ENCODE assay signal across 14 cellular contexts in the genomic region with DNA sequence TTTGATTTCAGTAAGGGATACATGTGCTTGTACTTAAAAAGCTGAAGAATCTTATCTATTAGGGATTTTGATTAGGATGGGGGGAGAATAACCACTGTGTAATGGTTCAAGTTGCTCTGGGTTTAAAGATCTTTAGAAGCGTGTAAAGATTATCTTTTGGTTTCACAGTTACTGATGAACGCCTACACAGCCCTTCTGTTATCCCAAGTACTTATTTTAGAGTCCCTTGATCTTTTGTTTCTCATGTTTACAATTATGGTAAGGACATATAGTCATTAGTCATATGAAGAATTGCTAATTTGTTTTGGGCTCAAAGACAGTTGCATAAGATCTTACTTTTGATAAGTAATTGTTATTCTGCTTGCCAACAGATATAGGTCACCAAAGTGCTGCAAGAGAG.
DNase-seq lines count a peak whose midpoint lies in the region; ATAC-seq and TF ChIP-seq lines count a peak whose summit lies in the region.
"Had no signal": no experiment of that assay in that cellular context is flagged by ENCODE, and none has a peak within 500 bp of the region (broad histone marks: within the 10 kb centered on the region; RNA-seq: fewer than 3 reads in every experiment).

No MANE protein-coding gene starts in this region.

- H3K4me3 ChIP-seq in GM12864 (ENCODE audit: low read depth, low read length), result no peak overlapping the region
- H3K4me3 ChIP-seq: breast epithelium, esophagus muscularis mucosa had no signal

- peak; percentile 76 for ATAC-seq in GM19023 (IDR thresholded peaks at IDR 0.05; ENCODE audit: unreplicated experiment)
- ATAC-seq in HG02610 (IDR thresholded peaks at IDR 0.05; ENCODE audit: unreplicated experiment), result peak; percentile 92
- peak; percentile 88 for ATAC-seq in HG03439 (IDR thresholded peaks at IDR 0.05; ENCODE audit: unreplicated experiment)
- ATAC-seq: naive thymus-derived CD8-positive, alpha-beta T cell had no signal

- no peak for TF ChIP-seq CTCF in GM12864 (IDR thresholded peaks at IDR 0.05; ENCODE audit: low read depth, low read length, missing control alignments)

- DNase-seq in GM12864 (ENCODE audit: low read depth) (peak; percentile 42), cortex of kidney (lab: John Stamatoyannopoulos, UW) (no peak), hypothalamus (lab: John Stamatoyannopoulos, UW) (no peak)
- DNase-seq in stimulated activated CD8-positive, alpha-beta memory T cell treated with anti-CD3 and anti-CD28 coated beads, Interleukin-4, amount 100 ng/mL, for 48 hours, result no peak
- no peak for DNase-seq in stimulated activated naive CD4-positive, alpha-beta T cell treated with Interleukin-2 at 50 U/mL for 16 hours (lab: John Stamatoyannopoulos, UW)
- DNase-seq: naive thymus-derived CD8-positive, alpha-beta T cell; NCI-H1930; OCI-M1; small intestine had no signal
